Comparison of ENCODE assay signal across 22 cellular contexts in the genomic region with DNA sequence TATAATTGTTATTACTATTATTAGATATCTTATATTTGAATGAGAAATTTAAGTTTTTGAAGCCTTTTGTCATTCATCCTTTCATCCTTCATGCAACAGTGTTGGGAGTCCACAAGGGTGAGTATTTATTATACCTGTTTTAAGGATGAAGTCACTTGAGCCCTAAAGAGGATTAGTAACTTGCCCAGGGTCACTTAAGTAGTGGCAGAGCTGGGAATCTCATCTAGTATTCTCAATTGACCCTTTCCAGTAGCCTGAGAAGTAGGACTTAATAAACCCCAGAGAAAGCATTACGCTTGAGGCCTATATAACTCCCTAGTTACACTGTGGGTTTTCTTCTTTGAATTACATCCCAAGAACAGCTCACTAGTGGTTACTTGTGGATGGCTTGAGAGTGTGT.
"Had no signal": no experiment of that assay in that cellular context is flagged by ENCODE, and none has a peak within 500 bp of the region (broad histone marks: within the 10 kb centered on the region; RNA-seq: fewer than 3 reads in every experiment).

No MANE protein-coding gene starts in this region.

- H3K4me3 Mint-ChIP-seq: activated CD4-positive, alpha-beta memory T cell treated with anti-CD3 and anti-CD28 coated beads, Interleukin-2, amount 10 ng/mL, durations not matched to agents 7 days and 5 days; activated naive CD4-positive, alpha-beta T cell treated with anti-CD3 and anti-CD28 coated beads, Interleukin-2, amount 10 ng/mL, durations not matched to agents 7 days and 5 days; activated naive CD8-positive, alpha-beta T cell treated with anti-CD3 and anti-CD28 coated beads for 36 hours; activated T-cell treated with anti-CD3 and anti-CD28 coated beads, Interleukin-2, amount 50 U/mL, for 72 hours; T-helper 17 cell had no signal

- H3K9me3 ChIP-seq: breast epithelium had no signal

- H3K27ac Mint-ChIP-seq: activated CD4-positive, alpha-beta memory T cell treated with anti-CD3 and anti-CD28 coated beads, Interleukin-2, amount 10 ng/mL, durations not matched to agents 7 days and 5 days; activated naive CD4-positive, alpha-beta T cell treated with anti-CD3 and anti-CD28 coated beads, Interleukin-2, amount 10 ng/mL, durations not matched to agents 7 days and 5 days; activated naive CD8-positive, alpha-beta T cell treated with anti-CD3 and anti-CD28 coated beads for 36 hours; activated T-cell treated with anti-CD3 and anti-CD28 coated beads, Interleukin-2, amount 50 U/mL, for 72 hours; activated T-helper 2 cell treated with anti-CD3 and anti-CD28 coated beads, Interferon-gamma antibody, Interleukin-2, Interleukin-4, amounts not matched to agents 10 μg/mL and 5 μg/mL and 100 μg/mL, durations not matched to agents 14 hours and 24 hours and 36 hours; T-helper 17 cell had no signal

- H2AFZ ChIP-seq: PC-9 had no signal

- H3K36me3 Mint-ChIP-seq: activated naive CD4-positive, alpha-beta T cell treated with anti-CD3 and anti-CD28 coated beads, Interleukin-2, amount 10 ng/mL, durations not matched to agents 7 days and 5 days; activated naive CD8-positive, alpha-beta T cell treated with anti-CD3 and anti-CD28 coated beads for 36 hours had no signal

- H3K9me3 Mint-ChIP-seq: activated CD4-positive, alpha-beta memory T cell treated with anti-CD3 and anti-CD28 coated beads, Interleukin-2, amount 10 ng/mL, durations not matched to agents 7 days and 5 days; activated naive CD4-positive, alpha-beta T cell treated with anti-CD3 and anti-CD28 coated beads, Interleukin-2, amount 10 ng/mL, durations not matched to agents 7 days and 5 days; activated naive CD8-positive, alpha-beta T cell treated with anti-CD3 and anti-CD28 coated beads for 36 hours; activated T-cell treated with anti-CD3 and anti-CD28 coated beads, Interleukin-2, amount 50 U/mL, for 72 hours; activated T-helper 2 cell treated with anti-CD3 and anti-CD28 coated beads, Interferon-gamma antibody, Interleukin-2, Interleukin-4, amounts not matched to agents 10 μg/mL and 5 μg/mL and 100 μg/mL, durations not matched to agents 14 hours and 24 hours and 36 hours had no signal

- H3K27ac ChIP-seq: breast epithelium had no signal

- H3K4me1 ChIP-seq: breast epithelium had no signal

- H3K27me3 Mint-ChIP-seq: activated naive CD4-positive, alpha-beta T cell treated with anti-CD3 and anti-CD28 coated beads, Interleukin-2, amount 10 ng/mL, durations not matched to agents 7 days and 5 days had no signal

- H3K4me1 Mint-ChIP-seq: activated CD4-positive, alpha-beta memory T cell treated with anti-CD3 and anti-CD28 coated beads, Interleukin-2, amount 10 ng/mL, durations not matched to agents 7 days and 5 days; activated naive CD4-positive, alpha-beta T cell treated with anti-CD3 and anti-CD28 coated beads, Interleukin-2, amount 10 ng/mL, durations not matched to agents 7 days and 5 days; activated naive CD8-positive, alpha-beta T cell treated with anti-CD3 and anti-CD28 coated beads for 36 hours; T-helper 17 cell had no signal

- DNase-seq: activated CD4-positive, alpha-beta memory T cell treated with anti-CD3 and anti-CD28 coated beads, Interleukin-2, amount 10 ng/mL, durations not matched to agents 7 days and 5 days; activated CD4-positive, alpha-beta T cell treated with anti-CD3 and anti-CD28 coated beads, Interleukin-2, amount 50 U/mL, for 1 hour; activated CD4-positive, CD25-positive, alpha-beta regulatory T cell; activated gamma-delta T cell treated with Interleukin-2 at 50 U/mL for 16 hours; activated naive CD4-positive, alpha-beta T cell treated with anti-CD3 and anti-CD28 coated beads, Interleukin-2, amount 10 ng/mL, durations not matched to agents 7 days and 5 days; activated naive CD8-positive, alpha-beta T cell treated with anti-CD3 and anti-CD28 coated beads for 36 hours; activated T-cell treated with anti-CD3 and anti-CD28 coated beads for 4 hours; activated T-cell treated with anti-CD3 and anti-CD28 coated beads, Interleukin-2, amount 50 U/mL, for 72 hours; central memory CD4-positive, alpha-beta T cell; Kasumi-1; KBM-7; NCI-H146; NCI-H187 treated with DMSO at 0.1 percent for 48 hours; NCI-H2081 treated with DMSO at 0.1 percent for 48 hours; NCI-H446; NCI-H526; PC-9; SIG-M5; T-helper 17 cell; T1000 had no signal

- H3K4me2 ChIP-seq: PC-9 had no signal

- H3K4me3 ChIP-seq: breast epithelium, PC-9 had no signal

- ATAC-seq: activated T-cell treated with anti-CD3 and anti-CD28 coated beads, Interleukin-2, amount 50 U/mL, for 72 hours; T-helper 17 cell had no signal

- H3K27me3 ChIP-seq: breast epithelium had no signal

- H3K36me3 ChIP-seq: breast epithelium had no signal
